8 cellular contexts compared by ENCODE assay signal in genomic region chr1:82007804-82008203, GRCh38.
"Had no signal": no experiment of that assay in that cellular context is flagged by ENCODE, and none has a peak within 500 bp of the region (broad histone marks: within the 10 kb centered on the region; RNA-seq: fewer than 3 reads in every experiment).

No MANE protein-coding gene starts in this region.

- ATAC-seq: HCT116 had no signal

- DNase-seq: GM23248, GOT3, H7, IMR-90, KBM-7 had no signal

- H3K4me1 ChIP-seq: HAP-1 had no signal

- H3K9ac ChIP-seq: GM23248 had no signal

- H3K27ac ChIP-seq: GM23248 had no signal

- H3K4me3 ChIP-seq: GM23248, HAP-1 had no signal

- H2AFZ ChIP-seq: GM23248 had no signal

- H3K9me3 ChIP-seq: HAP-1 had no signal

- H3K36me3 ChIP-seq: HAP-1 had no signal

- FAIRE-seq: HTR-8/SVneo had no signal
